ENCODE assay signal across 11 cellular contexts in genomic region chr13:44132710-44133109, GRCh38.
DNase-seq lines count a peak whose midpoint lies in the region; ATAC-seq and TF ChIP-seq lines count a peak whose summit lies in the region.
"Had no signal": no experiment of that assay in that cellular context is flagged by ENCODE, and none has a peak within 500 bp of the region (broad histone marks: within the 10 kb centered on the region; RNA-seq: fewer than 3 reads in every experiment).

No MANE protein-coding gene starts in this region.

- no peaks in the 10 kb centered on the region for H3K79me1 ChIP-seq in IMR-90 (ENCODE audit: low read depth in 1 of 2, low read length in 2 of 2)

- intact Hi-C loops in IMR-90 (cut with micrococcal nuclease) (no loop called here), body of pancreas (cut with DNase I) (no loop called here), stomach (cut with DNase I; ENCODE audit: low total_unique reads) (no loop called here)

- H4K20me1 ChIP-seq in IMR-90 (ENCODE audit: insufficient read depth, low read length), result no peaks in the 10 kb centered on the region

- no peak for TF ChIP-seq POLR2A in IMR-90 (IDR thresholded peaks at IDR 0.05; ENCODE audit: low read depth, low read length)
- TF ChIP-seq POLR2A in body of pancreas (IDR thresholded peaks at IDR 0.05), result no peak
- TF ChIP-seq POLR2A in stomach (IDR thresholded peaks at IDR 0.05), result no peak

- no peak for TF ChIP-seq EP300 in stomach (IDR thresholded peaks at IDR 0.05)

- no peak overlapping the region for H3K4me2 ChIP-seq in IMR-90 (ENCODE audit: low read depth, low read length)

- H3K18ac ChIP-seq in IMR-90 (ENCODE audit: low read depth, low read length), result peak overlapping the region; percentile 71; the same call in 1 of the 2 replicates

- TF ChIP-seq CTCF in IMR-90 (conservative IDR thresholded peaks at IDR 0.05; ENCODE audit: low read depth, low read length) (no peak), body of pancreas (IDR thresholded peaks at IDR 0.05) (no peak), stomach (IDR thresholded peaks at IDR 0.05) (no peak), foreskin keratinocyte (conservative IDR thresholded peaks at IDR 0.05) (no peak)

- peak; percentile 71 for DNase-seq in IMR-90
- peak; percentile 44 to 81 (median 64) for DNase-seq in body of pancreas
- DNase-seq in iris pigment epithelial cell (ENCODE audit: low read depth), result peak; percentile 49
- DNase-seq in stomach, result peak; percentile 64
- DNase-seq in stimulated activated CD8-positive, alpha-beta memory T cell treated with anti-CD3 and anti-CD28 coated beads, Interleukin-4, amount 100 ng/mL, for 48 hours, result no peak
- DNase-seq in foreskin keratinocyte, result no peak
- no peak for DNase-seq in GOT3 (lab: John Stamatoyannopoulos, UW)
- DNase-seq: cortex of kidney, DND-41, MM.1S had no signal

- H2AFZ ChIP-seq in IMR-90 (replicated peaks; ENCODE audit: low read length, poor library complexity), result peak overlapping the region; percentile 87

- no peak for TF ChIP-seq RAD21 in IMR-90 (IDR thresholded peaks at IDR 0.05; ENCODE audit: low read length)

- H3K4me3 ChIP-seq in IMR-90 (ENCODE audit: insufficient read depth, low read depth, low read length) (no peak overlapping the region), body of pancreas (no peak overlapping the region), stomach (no peak overlapping the region)

- no peaks in the 10 kb centered on the region for H3K9me3 ChIP-seq in IMR-90 (ENCODE audit: control insufficient read depth, insufficient read depth, low read length)
- H3K9me3 ChIP-seq in body of pancreas, result no peaks in the 10 kb centered on the region
- H3K9me3 ChIP-seq in stomach, result no peaks in the 10 kb centered on the region

- H4K91ac ChIP-seq in IMR-90 (ENCODE audit: insufficient read depth, low read depth, low read length), result peak overlapping the region; percentile 69

- BruUV-seq in IMR-90 (replicated peaks; lab: Mats Ljungman, UMichigan), result no TSS peak

- POLR2A ChIA-PET in IMR-90 (lab: Charles Lee; ENCODE audit: unreplicated experiment), result no interaction called here

- peak overlapping the region; percentile 40; the same call in 1 of the 2 replicates for H3K23ac ChIP-seq in IMR-90 (ENCODE audit: low read depth, low read length)

- H3K36me3 ChIP-seq in IMR-90 (ENCODE audit: control insufficient read depth, insufficient read depth, low read length) (no peaks in the 10 kb centered on the region), body of pancreas (replicated peaks in 1 of 2; ENCODE audit: insufficient read depth in 1 of 2, low read depth in 2 of 2) (no peaks in the 10 kb centered on the region), stomach (no peaks in the 10 kb centered on the region)

- H3K27me3 ChIP-seq in IMR-90 (ENCODE audit: control insufficient read depth, insufficient read depth, low read length), result no peaks in the 10 kb centered on the region
- H3K27me3 ChIP-seq in body of pancreas, result no peaks in the 10 kb centered on the region
- no peaks in the 10 kb centered on the region for H3K27me3 ChIP-seq in stomach
- no peaks in the 10 kb centered on the region for H3K27me3 ChIP-seq in foreskin keratinocyte

- CTCF ChIA-PET in IMR-90 (lab: Yijun Ruan, JAX), result no interaction called here

- peak overlapping the region; percentile 61 for H2BK5ac ChIP-seq in IMR-90 (ENCODE audit: low read depth, low read length, poor library complexity, severe bottlenecking)

- in situ Hi-C loops in IMR-90 (cut with MboI; ENCODE audit: low sequenced_read_pairs), result no loop called here

- ATAC-seq in IMR-90 (ENCODE audit: low read depth), result peak; percentile 73
- ATAC-seq in body of pancreas, result peak; percentile 89
- ATAC-seq in GM18858 (IDR thresholded peaks at IDR 0.05; ENCODE audit: unreplicated experiment), result no peak
- no peak for ATAC-seq in foreskin keratinocyte

- H4K8ac ChIP-seq in IMR-90 (ENCODE audit: low read depth in 2 of 2, low read length in 2 of 2), result peak overlapping the region; percentile 45 to 90

- peak overlapping the region; percentile 37 for H2AK9ac ChIP-seq in IMR-90 (replicated peaks; ENCODE audit: low read depth, low read length, poor library complexity)

- peak overlapping the region; percentile 26 for H2AK5ac ChIP-seq in IMR-90 (ENCODE audit: low read depth, low read length)

- WGBS in IMR-90 (ENCODE audit: extremely low coverage in 2 of 2, insufficient read length in 1 of 2), 2 experiments, result 80% methylated on average over 1 of the region's 6 CpGs; no CpG with 5 or more reads in 1 of the 2 experiments
- 31 to 32% methylated on average over 6 of the region's 6 CpGs for WGBS in body of pancreas, 2 donors
- 29 to 59% (median 47%) methylated on average over 6 of the region's 6 CpGs for WGBS in stomach, 5 donors

- H3K4ac ChIP-seq in IMR-90 (ENCODE audit: low read depth, low read length), result peak overlapping the region; percentile 92; the same call in 1 of the 2 replicates

- H3K4me1 ChIP-seq in IMR-90 (ENCODE audit: control insufficient read depth, insufficient read depth, low read length), result peaks cover 15% of the 10 kb centered on the region
- peaks cover 7% of the 10 kb centered on the region for H3K4me1 ChIP-seq in body of pancreas
- H3K4me1 ChIP-seq in stomach, result peaks cover 0 to 8% (median 5%) of the 10 kb centered on the region in 4 donors
- no peaks in the 10 kb centered on the region for H3K4me1 ChIP-seq in foreskin keratinocyte

- H2BK15ac ChIP-seq in IMR-90 (ENCODE audit: low read depth, low read length), result peak overlapping the region; percentile 77; the same call in 2 of the 3 replicates

- peak overlapping the region; percentile 49; the same call in 1 of the 2 replicates for H2BK20ac ChIP-seq in IMR-90 (ENCODE audit: low read depth, low read length)

- peak overlapping the region; percentile 8; the same call in 1 of the 2 replicates for H3K27ac ChIP-seq in IMR-90 (ENCODE audit: insufficient read depth, low read length)
- H3K27ac ChIP-seq in body of pancreas, result peak overlapping the region in 3 of 4 donors; percentile 3 to 48 (median 43)
- peak overlapping the region; percentile 38 to 67 (median 46) for H3K27ac ChIP-seq in stomach
- H3K27ac ChIP-seq in foreskin keratinocyte, result no peak overlapping the region

- peak overlapping the region; percentile 86 for H2BK120ac ChIP-seq in IMR-90 (ENCODE audit: low read depth, low read length)

- H3K9me1 ChIP-seq in IMR-90 (ENCODE audit: insufficient read depth, low read length), result peaks cover 19% of the 10 kb centered on the region

- dilution Hi-C loops in IMR-90 (cut with HindIII; ENCODE audit: low sequenced_read_pairs, unreplicated experiment), result no loop called here

- peak overlapping the region; percentile 96 for H3K14ac ChIP-seq in IMR-90 (replicated peaks; ENCODE audit: low read depth, low read length)

- peak overlapping the region; percentile 78; the same call in 1 of the 2 replicates for H4K5ac ChIP-seq in IMR-90 (ENCODE audit: low read depth, low read length)

- H3K56ac ChIP-seq in IMR-90 (ENCODE audit: extremely low read depth, insufficient read depth, low read length), result no peak overlapping the region

- H3K9ac ChIP-seq in IMR-90 (ENCODE audit: low read depth, low read length), result no peak overlapping the region

TF ChIP-seq in IMR-90, 13 proteins besides CTCF, POLR2A, EP300 and RAD21:
- TF ChIP-seq, protein P1, sequence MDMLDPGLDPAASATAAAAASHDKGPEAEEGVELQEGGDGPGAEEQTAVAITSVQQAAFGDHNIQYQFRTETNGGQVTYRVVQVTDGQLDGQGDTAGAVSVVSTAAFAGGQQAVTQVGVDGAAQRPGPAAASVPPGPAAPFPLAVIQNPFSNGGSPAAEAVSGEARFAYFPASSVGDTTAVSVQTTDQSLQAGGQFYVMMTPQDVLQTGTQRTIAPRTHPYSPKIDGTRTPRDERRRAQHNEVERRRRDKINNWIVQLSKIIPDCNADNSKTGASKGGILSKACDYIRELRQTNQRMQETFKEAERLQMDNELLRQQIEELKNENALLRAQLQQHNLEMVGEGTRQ (IDR thresholded peaks at IDR 0.05; ENCODE audit: low read depth, low read length), result no peak
- no peak for TF ChIP-seq MAFK (IDR thresholded peaks at IDR 0.05; ENCODE audit: low read depth, low read length)
- peak; percentile 65 for TF ChIP-seq FOS (IDR thresholded peaks at IDR 0.05; ENCODE audit: low read depth, low read length)
- 0 out of 2 replicates have a peak, but pooled peaks have one; percentile 22 for TF ChIP-seq MAZ (IDR thresholded peaks at IDR 0.05; ENCODE audit: borderline replicate concordance, low read depth, low read length)
- TF ChIP-seq BHLHE40 (IDR thresholded peaks at IDR 0.05; ENCODE audit: low read depth, low read length), result no peak
- TF ChIP-seq MXI1 (IDR thresholded peaks at IDR 0.05; ENCODE audit: borderline replicate concordance, low read depth, low read length), result no peak
- no peak for TF ChIP-seq RFX5 (IDR thresholded peaks at IDR 0.05; ENCODE audit: low read depth, low read length)
TF ChIP-seq in IMR-90: peak in this region for 2.

Comparison
In these comparisons a context has a peak if more than half of its experiments do, and no peak if none do; other contexts are left out.
1. ATAC-seq: peak in IMR-90 (single experiment) and body of pancreas (single experiment); none in GM18858 (single experiment) and foreskin keratinocyte (single experiment).
2. DNase-seq: peak in IMR-90 (single experiment), body of pancreas (4 of 4), iris pigment epithelial cell (single experiment) and stomach (single experiment); none in stimulated activated CD8-positive, alpha-beta memory T cell treated with anti-CD3 and anti-CD28 coated beads, Interleukin-4, amount 100 ng/mL, for 48 hours (single experiment), foreskin keratinocyte (0 of 2) and GOT3 (single experiment).